30 cellular contexts compared by ENCODE assay signal in the genomic region with DNA sequence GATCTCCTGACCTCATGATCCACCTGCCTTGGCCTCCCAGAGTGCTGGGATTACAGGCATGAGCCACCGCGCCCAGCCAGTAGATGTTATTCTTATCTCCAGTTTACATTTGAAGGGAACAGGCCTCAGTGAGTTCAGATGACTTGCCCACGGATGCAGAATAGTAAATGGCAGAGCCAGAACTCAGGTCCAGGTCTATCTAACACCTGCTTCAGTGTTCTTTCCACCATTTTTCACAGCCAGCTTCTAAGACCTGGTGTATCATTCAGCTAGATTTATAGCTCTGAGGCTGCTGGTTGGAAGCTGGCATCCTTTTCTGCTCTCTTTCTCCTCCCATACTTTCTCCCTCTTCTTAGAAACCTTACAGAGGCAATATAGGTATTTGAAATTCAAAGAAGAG. TPM values are rescaled to one million over a fixed set of nuclear protein-coding genes. Genes with fewer than 3 reads are reported as not detected.
A peak's percentile ranks its signal among the peaks of the same experiment; 100 is the strongest.
DNase-seq lines count a peak whose midpoint lies in the region; ATAC-seq, FAIRE-seq and TF ChIP-seq lines count a peak whose summit lies in the region.
"Had no signal": no experiment of that assay in that cellular context is flagged by ENCODE, and none has a peak within 500 bp of the region (broad histone marks: within the 10 kb centered on the region; RNA-seq: fewer than 3 reads in every experiment).

No MANE protein-coding gene starts in this region.

- H3K27ac Mint-ChIP-seq in WTC11 (no peak overlapping the region), natural killer cell (no peak overlapping the region)
- H3K27ac Mint-ChIP-seq: CD14-positive monocyte; CD4-positive, alpha-beta T cell; CD8-positive, alpha-beta memory T cell; HFFc6 had no signal

- H3K4me3 ChIP-seq in left ventricle myocardium inferior: no peak overlapping the region
- no peak overlapping the region for H3K4me3 ChIP-seq in adrenal gland
- H3K4me3 ChIP-seq in kidney (ENCODE audit: low read length in 2 of 2): no peak overlapping the region
- H3K4me3 ChIP-seq in rectal smooth muscle tissue (ENCODE audit: low read length): no peak overlapping the region
- H3K4me3 ChIP-seq: A549; BLaER1 treated with 17β-estradiol and CSF1 and Interleukin-3, amounts not matched to agents 10 nM and 100 nM; HAP-1 had no signal

- DNase-seq in left ventricle myocardium inferior (no peak), cardiac septum (ENCODE audit: low spot score) (no peak), adrenal gland (no peak), kidney (no peak), WTC11 (ENCODE audit: low spot score) (no peak), natural killer cell (no peak), HPDE6-E6E7 (ENCODE audit: extremely low spot score) (no peak)
- DNase-seq: 8988T; ACHN; AML-193; BE2C; Calu3; CD4-positive, alpha-beta T cell; CD8-positive, alpha-beta memory T cell; COR-L47; DMS53; DMS79 treated with DMSO at 0.1 percent for 48 hours; GF-D8; GOT3; HFFc6 had no signal

- no peak overlapping the region for H3K4me3 Mint-ChIP-seq in WTC11
- no peak overlapping the region for H3K4me3 Mint-ChIP-seq in natural killer cell
- H3K4me3 Mint-ChIP-seq: CD14-positive monocyte; CD4-positive, alpha-beta T cell; CD8-positive, alpha-beta memory T cell; HFFc6 had no signal

- H3K36me3 Mint-ChIP-seq in WTC11: peaks cover 29% of the 10 kb centered on the region
- H3K36me3 Mint-ChIP-seq in natural killer cell: peaks cover 12% of the 10 kb centered on the region

- H3K9ac ChIP-seq in kidney (ENCODE audit: low read length in 2 of 2) (no peak overlapping the region), rectal smooth muscle tissue (ENCODE audit: low read length) (no peak overlapping the region)
- H3K9ac ChIP-seq: BLaER1 treated with 17β-estradiol and CSF1 and Interleukin-3, amounts not matched to agents 10 nM and 100 nM had no signal

- POLR2A ChIA-PET in WTC11 (lab: Charles Lee): no interaction called here

- ATAC-seq in WTC11: no peak
- ATAC-seq in natural killer cell: no peak
- ATAC-seq: A549 had no signal

- H3K27ac ChIP-seq in left ventricle myocardium inferior (replicated peaks) (peak overlapping the region; percentile 96), adrenal gland (peak overlapping the region; percentile 14 to 59 (median 42)), kidney (ENCODE audit: low read depth in 2 of 2, low read length in 2 of 2) (peak overlapping the region; percentile 68), rectal smooth muscle tissue (ENCODE audit: low read depth, low read length) (peak overlapping the region; percentile 39)
- H3K27ac ChIP-seq: A549; BLaER1 treated with 17β-estradiol and CSF1 and Interleukin-3, amounts not matched to agents 10 nM and 100 nM had no signal

- H3K4me1 ChIP-seq in left ventricle myocardium inferior (peaks cover 22% of the 10 kb centered on the region), adrenal gland (replicated peaks in 1 of 2) (peaks cover 18 to 21% of the 10 kb centered on the region in 2 donors), kidney (ENCODE audit: control insufficient read depth in 1 of 2, insufficient read depth in 1 of 2, low read depth in 1 of 2, low read length in 2 of 2) (peaks cover 21 to 35% of the 10 kb centered on the region in 2 donors), rectal smooth muscle tissue (ENCODE audit: control insufficient read depth, insufficient read depth, low read length) (no peaks in the 10 kb centered on the region)
- H3K4me1 ChIP-seq: A549, BE2C, HAP-1 had no signal

- intact Hi-C loops in left ventricle myocardium inferior (cut with micrococcal nuclease) (no loop called here), cardiac septum (cut with DNase I) (no loop called here), adrenal gland (cut with DNase I) (no loop called here), kidney (cut with DNase I) (no loop called here), natural killer cell (cut with micrococcal nuclease) (no loop called here)

- WGBS in adrenal gland, 4 donors: 89 to 100% (median 94%) methylated on average over 3 of the region's 3 CpGs

- TF ChIP-seq CTCF in left ventricle myocardium inferior (IDR thresholded peaks at IDR 0.05; ENCODE audit: borderline replicate concordance): no peak
- no peak for TF ChIP-seq CTCF in adrenal gland (IDR thresholded peaks at IDR 0.05)
- no peak for TF ChIP-seq CTCF in kidney (IDR thresholded peaks at IDR 0.05; ENCODE audit: borderline replicate concordance, extremely low read depth, insufficient read depth)
- TF ChIP-seq CTCF in WTC11 (IDR thresholded peaks at IDR 0.05): no peak
- no peak for TF ChIP-seq CTCF in natural killer cell (IDR thresholded peaks at IDR 0.05)

- H3K4me1 Mint-ChIP-seq in WTC11 (peaks cover 21% of the 10 kb centered on the region), natural killer cell (peaks cover 0 to 7% of the 10 kb centered on the region in 2 donors)
- H3K4me1 Mint-ChIP-seq: CD14-positive monocyte had no signal

- H3K27me3 ChIP-seq in left ventricle myocardium inferior (ENCODE audit: low read depth) (no peaks in the 10 kb centered on the region), adrenal gland (no peaks in the 10 kb centered on the region), rectal smooth muscle tissue (ENCODE audit: control insufficient read depth, insufficient read depth, low read length) (no peaks in the 10 kb centered on the region)
- H3K27me3 ChIP-seq: BE2C; BLaER1 treated with 17β-estradiol and CSF1 and Interleukin-3, amounts not matched to agents 10 nM and 100 nM had no signal

- no peak for FAIRE-seq in kidney (lab: Jason Lieb, UNC)
- FAIRE-seq: A549, GM12891, GM18507, H54 had no signal

- CTCF ChIA-PET in WTC11 (lab: Charles Lee): interaction anchor here (1.8 kb wide), 1 partner anchor 60 kb away, joined by 4 read pairs; no protein-coding TSS in a partner anchor

- H3K27me3 Mint-ChIP-seq in WTC11 (ENCODE audit: low read depth): no peaks in the 10 kb centered on the region
- no peaks in the 10 kb centered on the region for H3K27me3 Mint-ChIP-seq in natural killer cell (ENCODE audit: low read depth in 2 of 2)
- H3K27me3 Mint-ChIP-seq: CD4-positive, alpha-beta T cell; CD8-positive, alpha-beta memory T cell had no signal

- H3K9me3 Mint-ChIP-seq in WTC11: no peaks in the 10 kb centered on the region
- no peaks in the 10 kb centered on the region for H3K9me3 Mint-ChIP-seq in natural killer cell
- H3K9me3 Mint-ChIP-seq: CD4-positive, alpha-beta T cell; CD8-positive, alpha-beta memory T cell; HFFc6 had no signal

- H3K9me3 ChIP-seq in left ventricle myocardium inferior (replicated peaks) (no peaks in the 10 kb centered on the region), adrenal gland (replicated peaks in 1 of 3) (no peaks in the 10 kb centered on the region), kidney (ENCODE audit: control insufficient read depth in 1 of 2, low read length in 2 of 2) (no peaks in the 10 kb centered on the region)
- H3K9me3 ChIP-seq: A549; BE2C; BLaER1 treated with 17β-estradiol and CSF1 and Interleukin-3, amounts not matched to agents 10 nM and 100 nM; HAP-1 had no signal

- TF ChIP-seq POLR2A in adrenal gland (IDR thresholded peaks at IDR 0.05): no peak

- H3K36me3 ChIP-seq in left ventricle myocardium inferior (peaks cover 58% of the 10 kb centered on the region), adrenal gland (replicated peaks in 1 of 2) (peaks cover 0 to 12% of the 10 kb centered on the region in 2 donors), kidney (ENCODE audit: control insufficient read depth in 1 of 2, insufficient read depth in 2 of 2, low read length in 2 of 2) (peaks cover 4 to 16% of the 10 kb centered on the region in 2 donors), rectal smooth muscle tissue (ENCODE audit: control insufficient read depth, insufficient read depth, low read length) (peaks cover 17% of the 10 kb centered on the region)
- H3K36me3 ChIP-seq: BE2C had no signal

TF ChIP-seq in WTC11, 78 proteins besides CTCF, POLR2A, EP300 and RAD21 (continues in another document):
- TF ChIP-seq SMAD3 (CRISPR knock-in tag; IDR thresholded peaks at IDR 0.05; ENCODE audit: borderline replicate concordance): no peak
- TF ChIP-seq, protein P1, sequence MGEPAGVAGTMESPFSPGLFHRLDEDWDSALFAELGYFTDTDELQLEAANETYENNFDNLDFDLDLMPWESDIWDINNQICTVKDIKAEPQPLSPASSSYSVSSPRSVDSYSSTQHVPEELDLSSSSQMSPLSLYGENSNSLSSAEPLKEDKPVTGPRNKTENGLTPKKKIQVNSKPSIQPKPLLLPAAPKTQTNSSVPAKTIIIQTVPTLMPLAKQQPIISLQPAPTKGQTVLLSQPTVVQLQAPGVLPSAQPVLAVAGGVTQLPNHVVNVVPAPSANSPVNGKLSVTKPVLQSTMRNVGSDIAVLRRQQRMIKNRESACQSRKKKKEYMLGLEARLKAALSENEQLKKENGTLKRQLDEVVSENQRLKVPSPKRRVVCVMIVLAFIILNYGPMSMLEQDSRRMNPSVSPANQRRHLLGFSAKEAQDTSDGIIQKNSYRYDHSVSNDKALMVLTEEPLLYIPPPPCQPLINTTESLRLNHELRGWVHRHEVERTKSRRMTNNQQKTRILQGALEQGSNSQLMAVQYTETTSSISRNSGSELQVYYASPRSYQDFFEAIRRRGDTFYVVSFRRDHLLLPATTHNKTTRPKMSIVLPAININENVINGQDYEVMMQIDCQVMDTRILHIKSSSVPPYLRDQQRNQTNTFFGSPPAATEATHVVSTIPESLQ (CRISPR knock-in tag; IDR thresholded peaks at IDR 0.05): no peak
- TF ChIP-seq RORB (CRISPR knock-in tag; IDR thresholded peaks at IDR 0.05): no peak
- no peak for TF ChIP-seq ZNF396 (CRISPR knock-in tag; IDR thresholded peaks at IDR 0.05; ENCODE audit: borderline replicate concordance)
- TF ChIP-seq, protein P2, sequence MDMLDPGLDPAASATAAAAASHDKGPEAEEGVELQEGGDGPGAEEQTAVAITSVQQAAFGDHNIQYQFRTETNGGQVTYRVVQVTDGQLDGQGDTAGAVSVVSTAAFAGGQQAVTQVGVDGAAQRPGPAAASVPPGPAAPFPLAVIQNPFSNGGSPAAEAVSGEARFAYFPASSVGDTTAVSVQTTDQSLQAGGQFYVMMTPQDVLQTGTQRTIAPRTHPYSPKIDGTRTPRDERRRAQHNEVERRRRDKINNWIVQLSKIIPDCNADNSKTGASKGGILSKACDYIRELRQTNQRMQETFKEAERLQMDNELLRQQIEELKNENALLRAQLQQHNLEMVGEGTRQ (CRISPR knock-in tag; IDR thresholded peaks at IDR 0.05): no peak

RNA-seq across cellular contexts. Expression of a gene that starts 10.8 kb away (rescaled TPM):
- total RNA-seq in left ventricle myocardium inferior: 4,737 TPM
- 3,048 TPM for total RNA-seq in cardiac septum
- total RNA-seq in adrenal gland: 10 to 100 TPM; 23.8 to 87.9 (median 49.3) TPM
- 100 to 1,000 TPM in 2 of 3 donors, 10 to 100 TPM in 1; 56.7 to 233 (median 125) TPM for polyA plus RNA-seq in adrenal gland
- 25.0 TPM for total RNA-seq in kidney
- polyA plus RNA-seq in kidney (ENCODE audit: insufficient read depth, low read depth, low replicate concordance): 542 TPM
- 18.0 to 25.0 TPM (median 19.0 TPM) in 3 replicates for total RNA-seq in WTC11 (2021)
- total RNA-seq in natural killer cell: not detected
- total RNA-seq: Calu3; CD4-positive, alpha-beta T cell; CD8-positive, alpha-beta memory T cell; Daoy; G401 had no signal
- polyA plus RNA-seq: A549; CD14-positive monocyte; CD8-positive, alpha-beta memory T cell had no signal

RNA-seq across cellular contexts. Expression of a gene that starts 51.0 kb away (rescaled TPM):
- total RNA-seq in left ventricle myocardium inferior (1.6 TPM), cardiac septum (2.8 TPM), adrenal gland (10 to 100 TPM; 12.5 to 35.8 (median 20.6) TPM), kidney (126 TPM), WTC11 (2021) (26.0 to 27.8 TPM (median 27.6 TPM) in 3 replicates), natural killer cell (1 to 10 TPM in 1 of 3 donors, under 1 TPM in 2; 0.25 to 1.1 (median 0.40) TPM)
- polyA plus RNA-seq in adrenal gland (10 to 100 TPM in 2 of 3 donors, 1 to 10 TPM in 1; 8.3 to 34.0 (median 19.7) TPM), kidney (ENCODE audit: insufficient read depth, low read depth, low replicate concordance) (99.2 TPM)
- polyA plus RNA-seq: CD8-positive, alpha-beta memory T cell had no signal

Comparison
In these comparisons a context has a peak if more than half of its experiments do, and no peak if none do; other contexts are left out.
1. H3K27ac ChIP-seq: peak in every context shown above with its lines; median percentile 96 in left ventricle myocardium inferior; 68 in kidney; 42 in adrenal gland; 39 in rectal smooth muscle tissue.
2. RNA of a gene that starts 10.8 kb away (total RNA-seq): 4,737 TPM in left ventricle myocardium inferior (single experiment) and 3,048 TPM in cardiac septum (single experiment); 23.8 to 87.9 TPM in adrenal gland, 18.0 to 25.0 TPM in WTC11, 25.0 TPM in kidney (single experiment) and not detected in natural killer cell; every median in the first group is over 10 times any median in the second.